Comparison of ENCODE assay signal across 23 cellular contexts in genomic region chr7:17583786-17584185, GRCh38.
"Had no signal": no experiment of that assay in that cellular context is flagged by ENCODE, and none has a peak within 500 bp of the region (broad histone marks: within the 10 kb centered on the region; RNA-seq: fewer than 3 reads in every experiment).

No MANE protein-coding gene starts in this region.

- DNase-seq: colonic mucosa; cortex of kidney; effector CD8-positive, alpha-beta T cell; effector memory CD8-positive, alpha-beta T cell; endodermal cell; erythroblast; esophagus squamous epithelium; foreskin fibroblast; heart left ventricle; hypothalamus; immature natural killer cell; islet precursor cell; left cardiac atrium; left lung; left ventricle myocardium superior; lower lobe of right lung; mesendoderm; midbrain; naive thymus-derived CD4-positive, alpha-beta T cell; natural killer cell had no signal

- H3K27me3 ChIP-seq: colonic mucosa, esophagus squamous epithelium, gastroesophageal sphincter, heart left ventricle, hepatocyte, left lung had no signal

- H3K4me1 ChIP-seq: colonic mucosa, esophagus squamous epithelium, gastroesophageal sphincter, heart left ventricle, left lung, lower lobe of right lung had no signal

- H3K9me3 ChIP-seq: colonic mucosa, esophagus squamous epithelium, left lung, lower lobe of right lung had no signal

- H3K27ac ChIP-seq: colonic mucosa, esophagus squamous epithelium, gastroesophageal sphincter, heart left ventricle, hepatocyte, left lung, lower lobe of right lung had no signal

- H3K36me3 ChIP-seq: colonic mucosa, esophagus squamous epithelium, gastroesophageal sphincter, heart left ventricle, left lung, lower lobe of right lung had no signal

- H3K4me3 ChIP-seq: colonic mucosa, esophagus squamous epithelium, gastroesophageal sphincter, heart left ventricle, hepatocyte, left lung, lower lobe of right lung had no signal

- H3K79me2 ChIP-seq: hepatocyte had no signal

- ATAC-seq: effector memory CD8-positive, alpha-beta T cell; esophagus mucosa; gastroesophageal sphincter; heart left ventricle; left cardiac atrium; left lung; left ventricle myocardium superior; lower lobe of right lung; naive thymus-derived CD4-positive, alpha-beta T cell; natural killer cell had no signal

- H3K4me2 ChIP-seq: hepatocyte had no signal

- H2AFZ ChIP-seq: hepatocyte had no signal
